In genomic region chr2:120541553-120541932, GRCh38 we compare ENCODE assay signal across 1 cellular context.
TF ChIP-seq lines count a peak whose summit lies in the region.

No MANE protein-coding gene starts in this region.

TF ChIP-seq in GM23338, 12 proteins besides CTCF, POLR2A, EP300 and RAD21 (continued from another document):
- TF ChIP-seq, protein P1, sequence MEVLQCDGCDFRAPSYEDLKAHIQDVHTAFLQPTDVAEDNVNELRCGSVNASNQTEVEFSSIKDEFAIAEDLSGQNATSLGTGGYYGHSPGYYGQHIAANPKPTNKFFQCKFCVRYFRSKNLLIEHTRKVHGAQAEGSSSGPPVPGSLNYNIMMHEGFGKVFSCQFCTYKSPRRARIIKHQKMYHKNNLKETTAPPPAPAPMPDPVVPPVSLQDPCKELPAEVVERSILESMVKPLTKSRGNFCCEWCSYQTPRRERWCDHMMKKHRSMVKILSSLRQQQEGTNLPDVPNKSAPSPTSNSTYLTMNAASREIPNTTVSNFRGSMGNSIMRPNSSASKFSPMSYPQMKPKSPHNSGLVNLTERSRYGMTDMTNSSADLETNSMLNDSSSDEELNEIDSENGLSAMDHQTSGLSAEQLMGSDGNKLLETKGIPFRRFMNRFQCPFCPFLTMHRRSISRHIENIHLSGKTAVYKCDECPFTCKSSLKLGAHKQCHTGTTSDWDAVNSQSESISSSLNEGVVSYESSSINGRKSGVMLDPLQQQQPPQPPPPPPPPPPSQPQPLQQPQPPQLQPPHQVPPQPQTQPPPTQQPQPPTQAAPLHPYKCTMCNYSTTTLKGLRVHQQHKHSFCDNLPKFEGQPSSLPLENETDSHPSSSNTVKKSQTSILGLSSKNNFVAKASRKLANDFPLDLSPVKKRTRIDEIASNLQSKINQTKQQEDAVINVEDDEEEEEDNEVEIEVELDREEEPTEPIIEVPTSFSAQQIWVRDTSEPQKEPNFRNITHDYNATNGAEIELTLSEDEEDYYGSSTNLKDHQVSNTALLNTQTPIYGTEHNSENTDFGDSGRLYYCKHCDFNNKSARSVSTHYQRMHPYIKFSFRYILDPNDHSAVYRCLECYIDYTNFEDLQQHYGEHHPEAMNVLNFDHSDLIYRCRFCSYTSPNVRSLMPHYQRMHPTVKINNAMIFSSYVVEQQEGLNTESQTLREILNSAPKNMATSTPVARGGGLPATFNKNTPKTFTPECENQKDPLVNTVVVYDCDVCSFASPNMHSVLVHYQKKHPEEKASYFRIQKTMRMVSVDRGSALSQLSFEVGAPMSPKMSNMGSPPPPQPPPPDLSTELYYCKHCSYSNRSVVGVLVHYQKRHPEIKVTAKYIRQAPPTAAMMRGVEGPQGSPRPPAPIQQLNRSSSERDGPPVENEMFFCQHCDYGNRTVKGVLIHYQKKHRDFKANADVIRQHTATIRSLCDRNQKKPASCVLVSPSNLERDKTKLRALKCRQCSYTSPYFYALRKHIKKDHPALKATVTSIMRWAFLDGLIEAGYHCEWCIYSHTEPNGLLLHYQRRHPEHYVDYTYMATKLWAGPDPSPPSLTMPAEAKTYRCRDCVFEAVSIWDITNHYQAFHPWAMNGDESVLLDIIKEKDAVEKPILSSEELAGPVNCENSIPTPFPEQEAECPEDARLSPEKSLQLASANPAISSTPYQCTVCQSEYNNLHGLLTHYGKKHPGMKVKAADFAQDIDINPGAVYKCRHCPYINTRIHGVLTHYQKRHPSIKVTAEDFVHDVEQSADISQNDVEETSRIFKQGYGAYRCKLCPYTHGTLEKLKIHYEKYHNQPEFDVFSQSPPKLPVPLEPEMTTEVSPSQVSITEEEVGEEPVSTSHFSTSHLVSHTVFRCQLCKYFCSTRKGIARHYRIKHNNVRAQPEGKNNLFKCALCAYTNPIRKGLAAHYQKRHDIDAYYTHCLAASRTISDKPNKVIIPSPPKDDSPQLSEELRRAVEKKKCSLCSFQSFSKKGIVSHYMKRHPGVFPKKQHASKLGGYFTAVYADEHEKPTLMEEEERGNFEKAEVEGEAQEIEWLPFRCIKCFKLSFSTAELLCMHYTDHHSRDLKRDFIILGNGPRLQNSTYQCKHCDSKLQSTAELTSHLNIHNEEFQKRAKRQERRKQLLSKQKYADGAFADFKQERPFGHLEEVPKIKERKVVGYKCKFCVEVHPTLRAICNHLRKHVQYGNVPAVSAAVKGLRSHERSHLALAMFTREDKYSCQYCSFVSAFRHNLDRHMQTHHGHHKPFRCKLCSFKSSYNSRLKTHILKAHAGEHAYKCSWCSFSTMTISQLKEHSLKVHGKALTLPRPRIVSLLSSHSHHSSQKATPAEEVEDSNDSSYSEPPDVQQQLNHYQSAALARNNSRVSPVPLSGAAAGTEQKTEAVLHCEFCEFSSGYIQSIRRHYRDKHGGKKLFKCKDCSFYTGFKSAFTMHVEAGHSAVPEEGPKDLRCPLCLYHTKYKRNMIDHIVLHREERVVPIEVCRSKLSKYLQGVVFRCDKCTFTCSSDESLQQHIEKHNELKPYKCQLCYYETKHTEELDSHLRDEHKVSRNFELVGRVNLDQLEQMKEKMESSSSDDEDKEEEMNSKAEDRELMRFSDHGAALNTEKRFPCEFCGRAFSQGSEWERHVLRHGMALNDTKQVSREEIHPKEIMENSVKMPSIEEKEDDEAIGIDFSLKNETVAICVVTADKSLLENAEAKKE (CRISPR knock-in tag; IDR thresholded peaks at IDR 0.05), result no peak
